In the genomic region with DNA sequence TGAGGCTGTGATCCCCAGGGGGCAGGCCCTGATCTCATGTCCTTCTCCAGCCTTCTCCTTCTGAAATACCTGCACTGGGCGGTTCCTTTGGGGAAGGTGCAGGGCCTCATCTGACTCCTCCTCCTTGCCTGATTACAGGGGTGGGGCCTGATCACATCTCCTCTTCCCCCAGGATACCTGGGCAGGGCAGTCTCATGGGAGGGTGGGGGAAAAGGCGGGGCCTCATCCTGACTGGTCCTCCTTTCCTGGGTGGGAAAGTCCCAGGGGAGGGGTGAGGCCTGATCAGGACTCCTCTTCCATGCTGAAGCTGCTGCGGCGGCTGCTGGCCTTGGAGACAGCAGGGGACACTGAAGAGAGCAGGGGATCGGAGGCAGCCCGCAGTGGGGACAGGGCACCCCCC, we compare ENCODE assay signal across 15 cellular contexts. TPM values are rescaled to one million over a fixed set of nuclear protein-coding genes. Genes with fewer than 3 reads are reported as not detected.
DNase-seq lines count a peak whose midpoint lies in the region; ATAC-seq, FAIRE-seq and TF ChIP-seq lines count a peak whose summit lies in the region.
"Had no signal": no experiment of that assay in that cellular context is flagged by ENCODE, and none has a peak within 500 bp of the region (broad histone marks: within the 10 kb centered on the region; RNA-seq: fewer than 3 reads in every experiment).

No MANE protein-coding gene starts in this region.

- ATAC-seq in left cardiac atrium, result peak; percentile 14 to 18
- ATAC-seq in Right ventricle myocardium inferior, result no peak
- no peak for ATAC-seq in HG03108 (IDR thresholded peaks at IDR 0.05; ENCODE audit: unreplicated experiment)
- ATAC-seq: activated CD8-positive, alpha-beta memory T cell treated with anti-CD3 and anti-CD28 coated beads, Interleukin-2, amount 10 ng/mL, durations not matched to agents 7 days and 5 days; activated naive CD4-positive, alpha-beta T cell treated with anti-CD3 and anti-CD28 coated beads, Interleukin-2, amount 50 U/mL, for 72 hours; stimulated activated naive B cell treated with anti-CD40 and anti-IgM and Interleukin-4, amounts not matched to agents 10 μg/mL and 1 μg/mL and 100 μg/mL, for 72 hours had no signal

- H3K27me3 ChIP-seq in small intestine (ENCODE audit: control insufficient read depth in 2 of 2, insufficient read depth in 2 of 2, low read length in 2 of 2), result no peaks in the 10 kb centered on the region

- H3K36me3 ChIP-seq in small intestine (ENCODE audit: control insufficient read depth in 2 of 2, insufficient read depth in 2 of 2, low read length in 2 of 2), result peaks cover 0 to 4% of the 10 kb centered on the region in 2 donors

- 25 to 62% (median 42%) methylated on average over 1 to 6 of the region's 6 CpGs for whole genome bisulfite sequencing in small intestine, 3 donors

- H3K9me3 ChIP-seq in small intestine (ENCODE audit: control insufficient read depth, low read depth), result no peaks in the 10 kb centered on the region
- H3K9me3 ChIP-seq: psoas muscle, SK-N-SH had no signal

- no peak for TF ChIP-seq CTCF in epithelial cell of esophagus (IDR thresholded peaks at IDR 0.05; ENCODE audit: insufficient read depth, low read depth, low read length, missing control alignments)

- H3K4me1 ChIP-seq in small intestine (ENCODE audit: control insufficient read depth in 2 of 2, insufficient read depth in 1 of 2, low read depth in 1 of 2, low read length in 1 of 2), result no peaks in the 10 kb centered on the region
- H3K4me1 ChIP-seq: psoas muscle had no signal

- intact Hi-C loops in left cardiac atrium (cut with DNase I) (no loop called here), Right ventricle myocardium inferior (cut with DNase I) (loop anchor here (10.0 kb wide), 1 partner anchor 45 kb away; no protein-coding TSS in a partner anchor)

- no peak for DNase-seq in left cardiac atrium
- no peak for DNase-seq in Right ventricle myocardium inferior (ENCODE audit: missing footprints)
- peak; percentile 88 for DNase-seq in epithelial cell of esophagus (ENCODE audit: low read depth)
- peak; percentile 89 for DNase-seq in small intestine
- DNase-seq in effector CD8-positive, alpha-beta T cell (lab: John Stamatoyannopoulos, UW), result no peak
- DNase-seq: activated CD8-positive, alpha-beta memory T cell treated with anti-CD3 and anti-CD28 coated beads, Interleukin-2, amount 10 ng/mL, durations not matched to agents 7 days and 5 days; NCI-H1930; NK-92 treated with Interleukin-12 subunit alpha and Interleukin-12 subunit beta, amount 100 ng/mL, for 24 hours; SK-N-SH; stimulated activated CD4-positive, alpha-beta T cell treated with anti-CD3 and anti-CD28 coated beads, Interleukin-4, amount 100 ng/mL, for 1 hour; stimulated activated naive B cell treated with anti-CD40 and anti-IgM and Interleukin-4, amounts not matched to agents 10 μg/mL and 1 μg/mL and 100 μg/mL, for 72 hours had no signal

- peak overlapping the region in 1 of 2 donors; percentile 17 for H3K27ac ChIP-seq in small intestine (ENCODE audit: low read depth in 1 of 2, low read length in 1 of 2)
- H3K27ac ChIP-seq: psoas muscle, VCaP had no signal

- no peak for FAIRE-seq in small intestine (lab: Jason Lieb, UNC)

- H3K4me3 ChIP-seq in epithelial cell of esophagus (ENCODE audit: low read length) (no peak overlapping the region), small intestine (ENCODE audit: low read depth in 1 of 2, low read length in 2 of 2) (no peak overlapping the region)
- H3K4me3 ChIP-seq: psoas muscle had no signal

RNA-seq across cellular contexts. Expression of a gene that starts 13.3 kb away (rescaled TPM):
- total RNA-seq in left cardiac atrium, result 10 to 100 TPM; 34.5 to 36.2 TPM
- 24.8 TPM for total RNA-seq in Right ventricle myocardium inferior
- polyA plus RNA-seq in small intestine, result 10 to 100 TPM; 23.3 to 23.8 (median 23.5) TPM

RNA-seq across cellular contexts. Expression of a gene that starts 27.8 kb away (rescaled TPM):
- total RNA-seq in left cardiac atrium (10 to 100 TPM; 23.7 to 25.4 TPM), Right ventricle myocardium inferior (20.1 TPM)
- polyA plus RNA-seq in small intestine, result 10 to 100 TPM; 18.1 to 26.7 (median 26.4) TPM

RNA-seq across cellular contexts. Expression of a gene that starts 28.9 kb away (rescaled TPM):
- 1 to 10 TPM; 2.4 to 2.7 TPM for total RNA-seq in left cardiac atrium
- 1.4 TPM for total RNA-seq in Right ventricle myocardium inferior
- polyA plus RNA-seq in small intestine, result 10 to 100 TPM in 2 of 3 donors, 1 to 10 TPM in 1; 5.7 to 15.7 (median 13.2) TPM

RNA-seq across cellular contexts. Expression of a gene that starts 43.9 kb away (rescaled TPM):
- 10 to 100 TPM; 15.6 to 20.1 TPM for total RNA-seq in left cardiac atrium
- total RNA-seq in Right ventricle myocardium inferior, result 7.1 TPM
- polyA plus RNA-seq in small intestine, result 10 to 100 TPM in 1 of 3 donors, 1 to 10 TPM in 2; 1.3 to 12.8 (median 4.6) TPM

RNA-seq across cellular contexts. Expression of a gene that starts 49.8 kb away (rescaled TPM):
- total RNA-seq in left cardiac atrium (10 to 100 TPM; 52.3 to 61.1 TPM), Right ventricle myocardium inferior (67.1 TPM)
- polyA plus RNA-seq in small intestine, result 100 to 1,000 TPM in 1 of 3 donors, 10 to 100 TPM in 2; 49.6 to 122 (median 96.6) TPM

Comparison
In these comparisons a context has a peak if more than half of its experiments do, and no peak if none do; other contexts are left out.
1. ATAC-seq: peak in left cardiac atrium (2 of 2); none in Right ventricle myocardium inferior (single experiment) and HG03108 (single experiment).
2. DNase-seq: peak in epithelial cell of esophagus (single experiment) and small intestine (single experiment); none in left cardiac atrium (single experiment), Right ventricle myocardium inferior (single experiment) and effector CD8-positive, alpha-beta T cell (single experiment).